19 cellular contexts compared by ENCODE assay signal in the genomic region with DNA sequence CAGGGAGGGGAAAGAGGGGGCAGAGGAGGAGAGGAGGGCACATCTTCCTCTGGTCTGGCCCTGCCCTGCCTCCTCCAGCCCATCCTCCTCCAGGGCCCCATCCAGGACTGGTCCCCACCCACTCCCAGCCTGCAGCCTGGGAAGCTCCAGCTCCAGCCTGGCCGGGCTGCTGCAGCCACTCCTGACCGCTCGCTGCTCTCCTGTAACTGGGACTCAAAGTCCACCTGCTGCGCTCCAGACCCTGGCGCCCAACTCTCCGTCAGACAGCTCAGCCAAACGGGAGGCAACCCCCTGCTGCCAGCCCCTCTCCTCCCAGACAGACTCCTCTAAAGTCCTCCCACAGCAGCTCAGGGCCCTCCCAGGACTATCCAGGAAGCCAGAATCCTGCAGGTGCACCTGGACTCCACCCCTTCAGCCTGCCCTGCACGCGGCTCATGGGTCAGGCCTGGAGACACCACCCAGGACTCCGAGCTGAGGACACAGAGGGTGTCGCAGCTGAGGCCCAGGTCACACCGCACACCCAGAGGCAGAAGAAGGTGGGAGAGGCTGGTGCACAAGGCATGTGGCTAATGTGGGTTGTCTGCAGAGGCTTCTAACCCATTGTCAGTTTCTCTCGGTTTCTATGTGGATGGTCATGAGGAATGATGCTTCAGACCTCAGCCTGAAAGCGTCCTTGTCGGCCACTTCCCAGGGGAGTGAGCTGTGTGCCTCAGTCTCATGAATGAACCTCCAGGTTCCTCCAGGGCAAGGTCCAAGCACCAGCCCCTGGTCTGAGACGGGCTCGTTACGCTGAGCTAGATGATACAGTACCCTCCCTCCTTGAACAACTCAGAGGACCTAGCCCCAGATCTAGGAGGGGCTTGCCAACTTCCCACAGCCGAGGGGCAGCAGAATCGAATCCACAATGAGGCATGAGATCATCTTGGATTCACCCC.
DNase-seq lines count a peak whose midpoint lies in the region; ATAC-seq and TF ChIP-seq lines count a peak whose summit lies in the region.
"Had no signal": no experiment of that assay in that cellular context is flagged by ENCODE, and none has a peak within 500 bp of the region (broad histone marks: within the 10 kb centered on the region; RNA-seq: fewer than 3 reads in every experiment).

No MANE protein-coding gene starts in this region.

- H3K4me1 ChIP-seq in MM.1S (ENCODE audit: low read length) = no peaks in the 10 kb centered on the region
- peaks cover 3% of the 10 kb centered on the region for H3K4me1 ChIP-seq in colonic mucosa
- peaks cover 0 to 19% (median 15%) of the 10 kb centered on the region in 4 donors for H3K4me1 ChIP-seq in transverse colon
- no peaks in the 10 kb centered on the region for H3K4me1 ChIP-seq in foreskin keratinocyte
- H3K4me1 ChIP-seq: body of pancreas, lower lobe of right lung had no signal

- H4K20me1 ChIP-seq in MM.1S (ENCODE audit: insufficient read depth, low read length) = no peaks in the 10 kb centered on the region

- no peak for ATAC-seq in foreskin keratinocyte
- ATAC-seq: body of pancreas, esophagus mucosa, GM12878 had no signal

- H3K4me3 ChIP-seq in MM.1S (ENCODE audit: low read length) = no peak overlapping the region
- H3K4me3 ChIP-seq in colonic mucosa = no peak overlapping the region
- H3K4me3 ChIP-seq in transverse colon = no peak overlapping the region
- H3K4me3 ChIP-seq: body of pancreas, GM12878, lower lobe of right lung had no signal

- in situ Hi-C loops in transverse colon (cut with MboI; ENCODE audit: low pct_ligation_motif_present in 1 of 4, low pct_unique_long_range_greater_than_20kb in 1 of 4, low sequenced_read_pairs in 3 of 4) = no loop called here

- H3K9me2 ChIP-seq in MM.1S (replicated peaks; ENCODE audit: insufficient read depth, low read length) = no peaks in the 10 kb centered on the region

- DNase-seq in MM.1S (peak; percentile 1), colonic mucosa (peak; percentile 77), mesenteric fat pad (ENCODE audit: low spot score) (peak; percentile 84), transverse colon (peak; percentile 34), putamen (ENCODE audit: low spot score) (no peak), cortex of kidney (lab: John Stamatoyannopoulos, UW) (no peak), foreskin keratinocyte (no peak)
- DNase-seq: activated B cell treated with CpG ODN at 0.5 μM for 24 hours; activated CD8-positive, alpha-beta memory T cell treated with anti-CD3 and anti-CD28 coated beads, Interleukin-2, amount 50 U/mL, for 4 hours; activated gamma-delta T cell; body of pancreas; Calu3; foreskin melanocyte; lower lobe of right lung; NCI-H2029; NCI-H226; NCI-H748 treated with DMSO at 0.1 percent for 48 hours had no signal

- H3K4me2 ChIP-seq in MM.1S (ENCODE audit: low read depth, low read length) = no peak overlapping the region

- H3K36me3 ChIP-seq in MM.1S (replicated peaks; ENCODE audit: insufficient read depth, low read length) (no peaks in the 10 kb centered on the region), colonic mucosa (no peaks in the 10 kb centered on the region), transverse colon (no peaks in the 10 kb centered on the region)
- H3K36me3 ChIP-seq: lower lobe of right lung had no signal

- H2AFZ ChIP-seq in MM.1S (ENCODE audit: low read length) = no peak overlapping the region

- H3F3A ChIP-seq in MM.1S (ENCODE audit: insufficient read depth, low read length) = no peaks in the 10 kb centered on the region

- no peak overlapping the region for H3K27ac ChIP-seq in MM.1S (ENCODE audit: low read length)
- no peak overlapping the region for H3K27ac ChIP-seq in colonic mucosa
- H3K27ac ChIP-seq in transverse colon = peak overlapping the region in 2 of 4 donors; percentile 13 to 18
- H3K27ac ChIP-seq in foreskin keratinocyte = no peak overlapping the region
- H3K27ac ChIP-seq: body of pancreas, lower lobe of right lung had no signal

- no peaks in the 10 kb centered on the region for H3K79me2 ChIP-seq in MM.1S (ENCODE audit: low read length)

- intact Hi-C loops in colonic mucosa (cut with DNase I) (no loop called here), transverse colon (cut with DNase I; ENCODE audit: low total_unique reads) (no loop called here)

- no peak for TF ChIP-seq EP300 in transverse colon (IDR thresholded peaks at IDR 0.05; ENCODE audit: low read depth)

- H3K9ac ChIP-seq in MM.1S (ENCODE audit: low read length) (no peak overlapping the region), colonic mucosa (ENCODE audit: low read depth in 2 of 2, low read length in 2 of 2) (peak overlapping the region in 1 of 2 donors; percentile 53)

- TF ChIP-seq POLR2A in transverse colon (IDR thresholded peaks at IDR 0.05) = no peak

- WGBS in transverse colon (ENCODE audit: low coverage in 1 of 2), 2 donors = 37% methylated on average over 19 of the region's 20 CpGs; no CpG with 5 or more reads in 1 of the 2 donors

- 0 out of 2 replicates have a peak, but pooled peaks cover 3% of the 10 kb centered on the region for H3K9me3 ChIP-seq in MM.1S (replicated peaks; ENCODE audit: insufficient read depth, low read length)
- H3K9me3 ChIP-seq in colonic mucosa = no peaks in the 10 kb centered on the region
- no peaks in the 10 kb centered on the region for H3K9me3 ChIP-seq in transverse colon
- H3K9me3 ChIP-seq: body of pancreas, lower lobe of right lung had no signal

- H3K27me3 ChIP-seq in MM.1S (replicated peaks; ENCODE audit: insufficient read depth, low read length) (no peaks in the 10 kb centered on the region), colonic mucosa (no peaks in the 10 kb centered on the region), transverse colon (no peaks in the 10 kb centered on the region), foreskin keratinocyte (no peaks in the 10 kb centered on the region)
- H3K27me3 ChIP-seq: body of pancreas had no signal

- TF ChIP-seq CTCF in MM.1S (IDR thresholded peaks at IDR 0.05; ENCODE audit: low read length) (no peak), colonic mucosa (IDR thresholded peaks at IDR 0.05) (no peak), transverse colon (IDR thresholded peaks at IDR 0.05) (no peak), foreskin keratinocyte (conservative IDR thresholded peaks at IDR 0.05) (no peak)

Comparison
In these comparisons a context has a peak if more than half of its experiments do, and no peak if none do; other contexts are left out.
1. DNase-seq: peak in MM.1S (single experiment), colonic mucosa (single experiment), mesenteric fat pad (single experiment) and transverse colon (single experiment); none in putamen (single experiment), cortex of kidney (single experiment) and foreskin keratinocyte (0 of 2).